In genomic region chr7:2112261-2113203, GRCh38 we compare ENCODE assay signal across 16 cellular contexts.
DNase-seq lines count a peak whose midpoint lies in the region; ATAC-seq and TF ChIP-seq lines count a peak whose summit lies in the region.
"Had no signal": no experiment of that assay in that cellular context is flagged by ENCODE, and none has a peak within 500 bp of the region (broad histone marks: within the 10 kb centered on the region; RNA-seq: fewer than 3 reads in every experiment).

No MANE protein-coding gene starts in this region.

- 64% methylated on average over 32 of the region's 32 CpGs for WGBS in right cardiac atrium
- WGBS in heart left ventricle, 4 donors: 61 to 71% (median 67%) methylated on average over 32 of the region's 32 CpGs

- H3K27ac Mint-ChIP-seq in activated naive CD8-positive, alpha-beta T cell treated with anti-CD3 and anti-CD28 coated beads for 36 hours: no peak overlapping the region
- no peak overlapping the region for H3K27ac Mint-ChIP-seq in memory B cell

- TF ChIP-seq POLR2A in heart left ventricle (IDR thresholded peaks at IDR 0.05): no peak

- H3K36me3 Mint-ChIP-seq in activated naive CD8-positive, alpha-beta T cell treated with anti-CD3 and anti-CD28 coated beads for 36 hours: peaks cover 12% of the 10 kb centered on the region
- H3K36me3 Mint-ChIP-seq in memory B cell: peaks cover 5% of the 10 kb centered on the region

- peak overlapping the region; percentile 29 for H3K4me3 Mint-ChIP-seq in activated naive CD8-positive, alpha-beta T cell treated with anti-CD3 and anti-CD28 coated beads for 36 hours
- peak overlapping the region; percentile 73 for H3K4me3 Mint-ChIP-seq in memory B cell

- DNase-seq in right cardiac atrium (peak in 2 of 3 donors; percentile 18 to 35), heart left ventricle (no peak), memory B cell (ENCODE audit: low spot score in 2 of 2) (no peak), upper lobe of right lung (no peak), superior temporal gyrus (ENCODE audit: extremely low spot score) (no peak)
- DNase-seq in activated naive CD8-positive, alpha-beta T cell treated with anti-CD3 and anti-CD28 coated beads for 36 hours: no peak
- DNase-seq in activated CD4-positive, alpha-beta T cell treated with anti-CD3 and anti-CD28 coated beads, Interleukin-2, amount 50 U/mL, for 1 hour: no peak
- DNase-seq in stimulated activated CD4-positive, alpha-beta T cell treated with anti-CD3 and anti-CD28 coated beads, Interleukin-15, amount 100 ng/mL, for 24 hours: no peak
- DNase-seq: activated CD4-positive, alpha-beta T cell treated with anti-CD3 and anti-CD28 coated beads for 1 hour; activated naive CD4-positive, alpha-beta T cell; DMS79; esophagus squamous epithelium; mammary epithelial cell; NCI-H1092 treated with DMSO at 0.1 percent for 48 hours had no signal

- H3K27ac ChIP-seq in right cardiac atrium (ENCODE audit: low read length): no peak overlapping the region
- H3K27ac ChIP-seq in heart left ventricle: peak overlapping the region in 4 of 12 donors; percentile 13 to 64 (median 40)
- peak overlapping the region; percentile 36 for H3K27ac ChIP-seq in upper lobe of right lung
- H3K27ac ChIP-seq: ovary, SK-N-MC had no signal

- H3K4me1 ChIP-seq in right cardiac atrium (ENCODE audit: control insufficient read depth, insufficient read depth, low read length) (peaks cover 16% of the 10 kb centered on the region), heart left ventricle (peaks cover 0 to 64% (median 23%) of the 10 kb centered on the region in 12 donors), upper lobe of right lung (peaks cover 22% of the 10 kb centered on the region)

- intact Hi-C loops in right cardiac atrium (cut with DNase I): loop anchor here in 1 of 4 donors (10.0 kb wide), 1 partner anchor 82 kb away; no protein-coding TSS in a partner anchor
- intact Hi-C loops in heart left ventricle (cut with DNase I): no loop called here
- intact Hi-C loops in upper lobe of right lung (cut with DNase I): no loop called here

- no peaks in the 10 kb centered on the region for H3K27me3 Mint-ChIP-seq in activated naive CD8-positive, alpha-beta T cell treated with anti-CD3 and anti-CD28 coated beads for 36 hours
- no peaks in the 10 kb centered on the region for H3K27me3 Mint-ChIP-seq in memory B cell

- H3K27me3 ChIP-seq in right cardiac atrium (ENCODE audit: control insufficient read depth, insufficient read depth) (no peaks in the 10 kb centered on the region), heart left ventricle (no peaks in the 10 kb centered on the region), upper lobe of right lung (no peaks in the 10 kb centered on the region)
- H3K27me3 ChIP-seq: esophagus squamous epithelium, ovary had no signal

- no peak overlapping the region for H3K4me3 ChIP-seq in right cardiac atrium (ENCODE audit: low read length)
- H3K4me3 ChIP-seq in heart left ventricle: peak overlapping the region in 3 of 12 donors; percentile 5 to 24 (median 21)
- H3K4me3 ChIP-seq in upper lobe of right lung: no peak overlapping the region
- H3K4me3 ChIP-seq: esophagus squamous epithelium, ovary, SK-N-MC had no signal

- peaks cover 37% of the 10 kb centered on the region for H3K4me1 Mint-ChIP-seq in activated naive CD8-positive, alpha-beta T cell treated with anti-CD3 and anti-CD28 coated beads for 36 hours
- peaks cover 33% of the 10 kb centered on the region for H3K4me1 Mint-ChIP-seq in memory B cell

- no peak for ATAC-seq in right cardiac atrium
- ATAC-seq in heart left ventricle: no peak
- ATAC-seq in memory B cell (ENCODE audit: low read depth): no peak
- ATAC-seq in upper lobe of right lung: no peak

- H3K9me3 Mint-ChIP-seq in activated naive CD8-positive, alpha-beta T cell treated with anti-CD3 and anti-CD28 coated beads for 36 hours: peaks cover under 1% of the 10 kb centered on the region
- H3K9me3 Mint-ChIP-seq in memory B cell: peaks cover 1% of the 10 kb centered on the region

- H3K36me3 ChIP-seq in heart left ventricle (peaks cover 0 to 5% (median 0%) of the 10 kb centered on the region in 9 donors), upper lobe of right lung (peaks cover 5% of the 10 kb centered on the region)
- H3K36me3 ChIP-seq: ovary had no signal

- TF ChIP-seq CTCF in heart left ventricle (IDR thresholded peaks at IDR 0.05) (no peak), upper lobe of right lung (IDR thresholded peaks at IDR 0.05) (no peak)

- no peaks in the 10 kb centered on the region for H3K9me3 ChIP-seq in right cardiac atrium (ENCODE audit: control insufficient read depth, low read length)
- no peaks in the 10 kb centered on the region for H3K9me3 ChIP-seq in heart left ventricle
- H3K9me3 ChIP-seq in upper lobe of right lung: no peaks in the 10 kb centered on the region
- H3K9me3 ChIP-seq: esophagus squamous epithelium, ovary had no signal

Comparison
In these comparisons a context has a peak if more than half of its experiments do, and no peak if none do; other contexts are left out.
1. DNase-seq: peak in right cardiac atrium (2 of 3); none in heart left ventricle (0 of 5), activated naive CD8-positive, alpha-beta T cell treated with anti-CD3 and anti-CD28 coated beads for 36 hours (single experiment), memory B cell (0 of 2), upper lobe of right lung (single experiment), superior temporal gyrus (single experiment), activated CD4-positive, alpha-beta T cell treated with anti-CD3 and anti-CD28 coated beads, Interleukin-2, amount 50 U/mL, for 1 hour (single experiment) and stimulated activated CD4-positive, alpha-beta T cell treated with anti-CD3 and anti-CD28 coated beads, Interleukin-15, amount 100 ng/mL, for 24 hours (single experiment).